ENCODE assay signal across 22 cellular contexts in genomic region chr12:20077618-20078017, GRCh38.
A peak's percentile ranks its signal among the peaks of the same experiment; 100 is the strongest.
DNase-seq lines count a peak whose midpoint lies in the region; ATAC-seq, FAIRE-seq and TF ChIP-seq lines count a peak whose summit lies in the region.
"Had no signal": no experiment of that assay in that cellular context is flagged by ENCODE, and none has a peak within 500 bp of the region (broad histone marks: within the 10 kb centered on the region; RNA-seq: fewer than 3 reads in every experiment).

No MANE protein-coding gene starts in this region.

- no peak overlapping the region for H3K27ac Mint-ChIP-seq in activated CD8-positive, alpha-beta T cell treated with anti-CD3 and anti-CD28 coated beads, Interleukin-2, amount 10 ng/mL, durations not matched to agents 7 days and 5 days
- H3K27ac Mint-ChIP-seq in HFFc6 (no peak overlapping the region), mesothelial cell of epicardium (no peak overlapping the region)
- H3K27ac Mint-ChIP-seq: CD4-positive, CD25-positive, alpha-beta regulatory T cell; IgD-negative memory B cell had no signal

- no peaks in the 10 kb centered on the region for H3K9me3 Mint-ChIP-seq in activated CD8-positive, alpha-beta T cell treated with anti-CD3 and anti-CD28 coated beads, Interleukin-2, amount 10 ng/mL, durations not matched to agents 7 days and 5 days (ENCODE audit: insufficient read depth)
- H3K9me3 Mint-ChIP-seq in HFFc6 (peaks cover 15% of the 10 kb centered on the region), mesothelial cell of epicardium (no peaks in the 10 kb centered on the region)

- H3K27ac ChIP-seq in coronary artery (peak overlapping the region; percentile 44 to 50), pancreas (no peak overlapping the region)

- DNase-seq in ELF-1 (ENCODE audit: low read depth, low spot score) (peak; percentile 40), coronary artery (ENCODE audit: low spot score) (no peak), left ventricle myocardium superior (no peak), pancreas (no peak), NCI-H146 (lab: John Stamatoyannopoulos, UW) (no peak), HFFc6 (no peak), mesothelial cell of epicardium (ENCODE audit: low spot score in 2 of 2, unreplicated experiment in 2 of 2) (no peak)
- no peak for DNase-seq in activated CD8-positive, alpha-beta T cell treated with anti-CD3 and anti-CD28 coated beads, Interleukin-2, amount 10 ng/mL, durations not matched to agents 7 days and 5 days
- DNase-seq: BE2C; Caco-2; CD4-positive, CD25-positive, alpha-beta regulatory T cell; GDM1; HCEC 1CT; Kasumi-1; MG63; NCI-H1048; NCI-H1436; NCI-H2029; NCI-H2171; NCI-H526 had no signal

- CTCF ChIA-PET in activated CD8-positive, alpha-beta T cell treated with anti-CD3 and anti-CD28 coated beads, Interleukin-2, amount 10 ng/mL, durations not matched to agents 7 days and 5 days (lab: Charles Lee) = no interaction called here

- H3K36me3 Mint-ChIP-seq in activated CD8-positive, alpha-beta T cell treated with anti-CD3 and anti-CD28 coated beads, Interleukin-2, amount 10 ng/mL, durations not matched to agents 7 days and 5 days (ENCODE audit: low read depth) = no peaks in the 10 kb centered on the region
- H3K36me3 Mint-ChIP-seq in HFFc6 (ENCODE audit: low read depth) (no peaks in the 10 kb centered on the region), mesothelial cell of epicardium (no peaks in the 10 kb centered on the region)
- H3K36me3 Mint-ChIP-seq: CD4-positive, CD25-positive, alpha-beta regulatory T cell; IgD-negative memory B cell had no signal

- H3K9me3 ChIP-seq in pancreas = no peaks in the 10 kb centered on the region
- H3K9me3 ChIP-seq: BE2C, Caco-2, MG63 had no signal

- H3K27me3 Mint-ChIP-seq in activated CD8-positive, alpha-beta T cell treated with anti-CD3 and anti-CD28 coated beads, Interleukin-2, amount 10 ng/mL, durations not matched to agents 7 days and 5 days (ENCODE audit: low read depth) = no peaks in the 10 kb centered on the region
- H3K27me3 Mint-ChIP-seq in HFFc6 (ENCODE audit: insufficient read depth) (no peaks in the 10 kb centered on the region), mesothelial cell of epicardium (ENCODE audit: low read depth) (no peaks in the 10 kb centered on the region)
- H3K27me3 Mint-ChIP-seq: CD4-positive, CD25-positive, alpha-beta regulatory T cell; IgD-negative memory B cell had no signal

- H3K4me1 ChIP-seq in pancreas = peaks cover 0 to 14% (median 11%) of the 10 kb centered on the region in 3 donors
- H3K4me1 ChIP-seq: BE2C, Caco-2 had no signal

- ATAC-seq in left ventricle myocardium superior = peak; percentile 74
- peak in 3 of 4 donors; percentile 62 to 79 (median 79) for ATAC-seq in pancreas
- no peak for ATAC-seq in activated CD8-positive, alpha-beta T cell treated with anti-CD3 and anti-CD28 coated beads, Interleukin-2, amount 10 ng/mL, durations not matched to agents 7 days and 5 days

- intact Hi-C loops in left ventricle myocardium superior (cut with micrococcal nuclease) = no loop called here
- intact Hi-C loops in pancreas (cut with DNase I) = no loop called here

- POLR2A ChIA-PET in activated CD8-positive, alpha-beta T cell treated with anti-CD3 and anti-CD28 coated beads, Interleukin-2, amount 10 ng/mL, durations not matched to agents 7 days and 5 days (lab: Charles Lee) = no interaction called here

- no peaks in the 10 kb centered on the region for H3K4me1 Mint-ChIP-seq in activated CD8-positive, alpha-beta T cell treated with anti-CD3 and anti-CD28 coated beads, Interleukin-2, amount 10 ng/mL, durations not matched to agents 7 days and 5 days (ENCODE audit: low read depth)
- H3K4me1 Mint-ChIP-seq in HFFc6 (ENCODE audit: low read depth) (no peaks in the 10 kb centered on the region), mesothelial cell of epicardium (no peaks in the 10 kb centered on the region)
- H3K4me1 Mint-ChIP-seq: CD4-positive, CD25-positive, alpha-beta regulatory T cell; IgD-negative memory B cell had no signal

- no peaks in the 10 kb centered on the region for H3K36me3 ChIP-seq in pancreas
- H3K36me3 ChIP-seq: BE2C, MG63 had no signal

- H3K27me3 ChIP-seq in pancreas = peaks cover 0 to 12% (median 0%) of the 10 kb centered on the region in 4 donors
- H3K27me3 ChIP-seq: BE2C, MG63 had no signal

- FAIRE-seq in pancreas (lab: Jason Lieb, UNC) = no peak
- FAIRE-seq: A204.1 had no signal

- H3K4me3 ChIP-seq in coronary artery = no peak overlapping the region
- no peak overlapping the region for H3K4me3 ChIP-seq in pancreas
- H3K4me3 ChIP-seq: MG63 had no signal

- TF ChIP-seq CTCF in coronary artery (IDR thresholded peaks at IDR 0.05) = no peak
- no peak for TF ChIP-seq CTCF in pancreas (IDR thresholded peaks at IDR 0.05)
- TF ChIP-seq CTCF in HFFc6 (IDR thresholded peaks at IDR 0.05) = no peak
- no peak for TF ChIP-seq CTCF in mesothelial cell of epicardium (IDR thresholded peaks at IDR 0.05; ENCODE audit: unreplicated experiment)

- WGBS in pancreas, 2 donors = 22 to 25% methylated on average over 3 of the region's 3 CpGs

- H3K4me3 Mint-ChIP-seq in activated CD8-positive, alpha-beta T cell treated with anti-CD3 and anti-CD28 coated beads, Interleukin-2, amount 10 ng/mL, durations not matched to agents 7 days and 5 days = no peak overlapping the region
- H3K4me3 Mint-ChIP-seq in HFFc6 (no peak overlapping the region), mesothelial cell of epicardium (no peak overlapping the region)
- H3K4me3 Mint-ChIP-seq: CD4-positive, CD25-positive, alpha-beta regulatory T cell; IgD-negative memory B cell had no signal

Comparison
In these comparisons a context has a peak if more than half of its experiments do, and no peak if none do; other contexts are left out.
1. H3K27ac ChIP-seq: peak in coronary artery (2 of 2); none in pancreas (0 of 4).